ENCODE assay signal across 8 cellular contexts in the genomic region with DNA sequence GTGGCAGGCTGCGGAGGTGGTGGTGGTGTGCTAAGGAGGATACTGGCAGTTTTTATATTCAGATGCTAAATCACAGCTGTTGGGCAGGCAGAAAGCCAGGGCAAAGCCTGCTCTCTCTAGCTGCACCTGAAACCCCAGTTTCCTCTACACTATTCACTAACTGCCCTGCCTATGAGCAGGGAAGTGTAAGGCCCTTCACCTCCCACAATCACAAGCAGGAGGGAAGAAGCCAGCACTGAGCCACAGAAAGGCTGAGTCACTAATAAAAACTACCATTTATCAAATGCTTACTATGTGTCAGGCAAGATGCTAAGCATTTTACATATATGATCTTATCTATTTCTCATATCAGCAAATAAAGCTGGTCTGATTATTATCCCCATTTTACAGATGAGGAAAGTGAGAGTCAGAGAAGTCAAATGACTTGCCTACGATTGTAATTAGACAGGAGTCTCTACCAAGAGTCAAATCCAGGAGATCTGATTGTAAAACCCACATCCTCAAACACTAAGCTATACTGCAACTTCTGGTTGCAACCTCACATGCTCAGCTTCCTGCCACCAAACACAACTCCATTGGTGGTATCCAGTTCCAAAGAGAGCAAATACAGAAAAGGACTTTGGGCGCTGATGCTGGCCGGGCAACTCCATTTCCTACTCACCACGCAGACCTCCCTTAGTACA. TPM values are rescaled to one million over a fixed set of nuclear protein-coding genes. Genes with fewer than 3 reads are reported as not detected.
DNase-seq lines count a peak whose midpoint lies in the region; ATAC-seq, FAIRE-seq and TF ChIP-seq lines count a peak whose summit lies in the region.

No MANE protein-coding gene starts in this region.

- H3K27me3 Mint-ChIP-seq in activated T-cell treated with anti-CD3 and anti-CD28 coated beads, Interleukin-2, amount 50 U/mL, for 4 hours (ENCODE audit: low read depth) = no peaks in the 10 kb centered on the region
- H3K27me3 Mint-ChIP-seq in glutamatergic neuron (ENCODE audit: unreplicated experiment) (peaks cover 5% of the 10 kb centered on the region), endothelial cell (ENCODE audit: unreplicated experiment) (peaks cover 4% of the 10 kb centered on the region)

- TF ChIP-seq EP300 in sigmoid colon (IDR thresholded peaks at IDR 0.05) = no peak

- TF ChIP-seq POLR2A in GM12891 (IDR thresholded peaks at IDR 0.05; ENCODE audit: low read depth, low read length) (no peak), sigmoid colon (IDR thresholded peaks at IDR 0.05) (no peak)

- peaks cover 0 to 6% (median 0%) of the 10 kb centered on the region in 4 donors for H3K4me1 ChIP-seq in sigmoid colon

- H3K4me3 Mint-ChIP-seq in activated T-cell treated with anti-CD3 and anti-CD28 coated beads, Interleukin-2, amount 50 U/mL, for 4 hours = peak overlapping the region; percentile 32
- H3K4me3 Mint-ChIP-seq in glutamatergic neuron (ENCODE audit: unreplicated experiment) (no peak overlapping the region), endothelial cell (ENCODE audit: unreplicated experiment) (no peak overlapping the region)

- no peak for DNase-seq in GM12891 (ENCODE audit: insufficient read length, low spot score)
- DNase-seq in activated T-cell treated with anti-CD3 and anti-CD28 coated beads, Interleukin-2, amount 50 U/mL, for 4 hours = peak; percentile 10
- DNase-seq in left colon = peak in 1 of 2 donors; percentile 25
- DNase-seq in NCI-H187 (lab: John Stamatoyannopoulos, UW) = no peak
- no peak for DNase-seq in sigmoid colon
- no peak for DNase-seq in glutamatergic neuron
- no peak for DNase-seq in endothelial cell (ENCODE audit: low spot score)

- no peaks in the 10 kb centered on the region for H3K36me3 ChIP-seq in sigmoid colon

- 63 to 72% methylated on average over 5 of the region's 5 CpGs for WGBS in sigmoid colon, 2 donors

- H3K9me3 ChIP-seq in sigmoid colon = no peaks in the 10 kb centered on the region

- peak overlapping the region in 1 of 4 donors; percentile 8 for H3K27ac ChIP-seq in sigmoid colon

- no peak overlapping the region for H3K27ac Mint-ChIP-seq in glutamatergic neuron (ENCODE audit: unreplicated experiment)
- H3K27ac Mint-ChIP-seq in endothelial cell (ENCODE audit: unreplicated experiment) = no peak overlapping the region

- FAIRE-seq in GM12891 (lab: Jason Lieb, UNC) = peak; percentile 50

- H3K9me3 Mint-ChIP-seq in activated T-cell treated with anti-CD3 and anti-CD28 coated beads, Interleukin-2, amount 50 U/mL, for 4 hours = peaks cover 6% of the 10 kb centered on the region
- H3K9me3 Mint-ChIP-seq in glutamatergic neuron (ENCODE audit: unreplicated experiment) = peaks cover 7% of the 10 kb centered on the region
- H3K9me3 Mint-ChIP-seq in endothelial cell (ENCODE audit: unreplicated experiment) = peaks cover 6% of the 10 kb centered on the region

- no peak overlapping the region for H3K4me3 ChIP-seq in sigmoid colon

- TF ChIP-seq CTCF in sigmoid colon (IDR thresholded peaks at IDR 0.05) (no peak), glutamatergic neuron (IDR thresholded peaks at IDR 0.05; ENCODE audit: partially characterized antibody, unreplicated experiment) (no peak), endothelial cell (IDR thresholded peaks at IDR 0.05; ENCODE audit: unreplicated experiment) (no peak)

- H3K27me3 ChIP-seq in sigmoid colon = no peaks in the 10 kb centered on the region

- ATAC-seq in HG03097 (IDR thresholded peaks at IDR 0.05; ENCODE audit: low FRiP score, unreplicated experiment) (peak; percentile 76), left colon (peak; percentile 23)
- peak; percentile 66 to 68 for ATAC-seq in activated T-cell treated with anti-CD3 and anti-CD28 coated beads, Interleukin-2, amount 50 U/mL, for 4 hours

- H3K4me1 Mint-ChIP-seq in activated T-cell treated with anti-CD3 and anti-CD28 coated beads, Interleukin-2, amount 50 U/mL, for 4 hours (ENCODE audit: low read depth) = peaks cover 37% of the 10 kb centered on the region
- H3K4me1 Mint-ChIP-seq in glutamatergic neuron (ENCODE audit: low read depth, unreplicated experiment) (peaks cover 1% of the 10 kb centered on the region), endothelial cell (ENCODE audit: unreplicated experiment) (no peaks in the 10 kb centered on the region)

- intact Hi-C loops in left colon (cut with DNase I, micrococcal nuclease) = no loop called here
- intact Hi-C loops in sigmoid colon (cut with DNase I) = no loop called here

- peaks cover 2% of the 10 kb centered on the region for H3K36me3 Mint-ChIP-seq in activated T-cell treated with anti-CD3 and anti-CD28 coated beads, Interleukin-2, amount 50 U/mL, for 4 hours (ENCODE audit: insufficient read depth)
- H3K36me3 Mint-ChIP-seq in glutamatergic neuron (ENCODE audit: unreplicated experiment) = peaks cover 7% of the 10 kb centered on the region
- H3K36me3 Mint-ChIP-seq in endothelial cell (ENCODE audit: low read depth, unreplicated experiment) = peaks cover 4% of the 10 kb centered on the region

TF ChIP-seq in GM12891, 5 proteins besides CTCF, POLR2A, EP300 and RAD21:
- TF ChIP-seq POU2F2 (IDR thresholded peaks at IDR 0.05; ENCODE audit: low read depth, low read length) (no peak), TAF1 (IDR thresholded peaks at IDR 0.05; ENCODE audit: low read depth, low read length) (no peak), PAX5 (IDR thresholded peaks at IDR 0.05; ENCODE audit: insufficient read depth, low read length, severe bottlenecking) (no peak), SPI1 (IDR thresholded peaks at IDR 0.05; ENCODE audit: low read depth, low read length) (no peak), POLR2AphosphoS5 (IDR thresholded peaks at IDR 0.05; ENCODE audit: low read depth, low read length) (no peak)

RNA-seq across cellular contexts. Expression of gene IL6ST, which starts 17.7 kb away (rescaled TPM):
- polyA plus RNA-seq in GM12891 (2012; ENCODE audit: low read depth, missing spikeins) = 3.7 TPM
- 10 to 100 TPM; 74.9 to 97.1 (median 79.1) TPM for total RNA-seq in activated T-cell treated with anti-CD3 and anti-CD28 coated beads, Interleukin-2, amount 50 U/mL, for 4 hours
- total RNA-seq in left colon (100 to 1,000 TPM in 1 of 2 donors, 10 to 100 TPM in 1; 73.6 to 114 TPM), sigmoid colon (100 to 1,000 TPM; 206 to 373 (median 311) TPM), glutamatergic neuron (ENCODE audit: unreplicated experiment) (37.7 TPM), endothelial cell (ENCODE audit: unreplicated experiment) (69.7 TPM)
- 10 to 100 TPM in 2 of 3 donors, 1 to 10 TPM in 1; 7.4 to 37.6 (median 12.0) TPM for polyA plus RNA-seq in sigmoid colon

Comparison
In these comparisons a context has a peak if more than half of its experiments do, and no peak if none do; other contexts are left out.
1. ATAC-seq: peak in every context shown above with its lines; median percentile 76 in HG03097; 67 in activated T-cell treated with anti-CD3 and anti-CD28 coated beads, Interleukin-2, amount 50 U/mL, for 4 hours; 23 in left colon.